9 cellular contexts compared by ENCODE assay signal in the genomic region with DNA sequence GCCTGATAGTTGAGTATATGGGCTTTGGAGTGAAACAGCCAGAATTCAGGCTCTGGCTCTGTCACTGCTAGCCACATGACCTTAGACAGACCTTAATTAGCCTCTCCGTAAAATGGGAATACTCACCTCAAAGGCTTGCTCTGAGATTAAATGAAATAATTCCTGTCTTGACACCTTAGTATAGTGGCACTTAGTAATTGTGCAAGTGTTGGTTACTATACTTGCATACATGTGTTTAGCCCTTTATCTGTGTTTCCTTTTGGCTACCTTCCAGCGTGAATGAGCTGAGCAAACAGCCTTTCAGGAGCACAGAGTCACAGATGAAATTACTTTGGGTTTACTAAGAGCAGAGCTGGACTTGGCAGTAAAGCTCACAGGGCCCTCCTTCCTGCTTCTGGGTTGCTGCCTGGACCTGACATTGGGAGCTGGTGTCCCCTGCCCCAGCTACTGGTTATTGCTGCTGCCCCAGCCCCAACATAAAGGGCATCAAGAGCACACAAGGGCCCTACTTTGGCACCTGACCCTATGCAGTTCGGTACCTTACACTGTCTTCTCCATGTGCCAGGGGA.
DNase-seq lines count a peak whose midpoint lies in the region; ATAC-seq lines count a peak whose summit lies in the region.
"Had no signal": no experiment of that assay in that cellular context is flagged by ENCODE, and none has a peak within 500 bp of the region (broad histone marks: within the 10 kb centered on the region; RNA-seq: fewer than 3 reads in every experiment).

No MANE protein-coding gene starts in this region.

- ATAC-seq in GM21360 (IDR thresholded peaks at IDR 0.05; ENCODE audit: unreplicated experiment) (no peak), HG02759 (IDR thresholded peaks at IDR 0.05; ENCODE audit: unreplicated experiment) (no peak)
- no peak for ATAC-seq in stimulated activated naive CD8-positive, alpha-beta T cell treated with anti-CD3 and anti-CD28 coated beads, Interleukin-15, Interleukin-2, amounts not matched to agents 100 U/mL and 50 U/mL, for 24 hours

- no peaks in the 10 kb centered on the region for H3K9me3 ChIP-seq in muscle layer of duodenum (ENCODE audit: control insufficient read depth in 1 of 2, low read length in 2 of 2)

- no peaks in the 10 kb centered on the region for H3K36me3 ChIP-seq in muscle layer of duodenum (ENCODE audit: control insufficient read depth in 1 of 2, insufficient read depth in 2 of 2, low read length in 2 of 2)

- peak overlapping the region; percentile 68 for H3K27ac ChIP-seq in muscle layer of duodenum (ENCODE audit: low read length)

- DNase-seq in DMS153 treated with DMSO at 0.1 percent for 48 hours (lab: John Stamatoyannopoulos, UW; ENCODE audit: unreplicated experiment): peak; percentile 88
- DNase-seq in NCI-H2196 treated with DMSO at 0.1 percent for 48 hours (lab: John Stamatoyannopoulos, UW; ENCODE audit: unreplicated experiment): peak; percentile 80
- DNase-seq in dedifferentiated amniotic fluid mesenchymal stem cell (ENCODE audit: extremely low spot score): peak; percentile 41
- no peak for DNase-seq in ecto neural progenitor cell (ENCODE audit: low spot score)
- no peak for DNase-seq in stimulated activated naive CD8-positive, alpha-beta T cell treated with anti-CD3 and anti-CD28 coated beads, Interleukin-15, Interleukin-2, amounts not matched to agents 100 U/mL and 50 U/mL, for 24 hours
- DNase-seq: stimulated activated CD4-positive, alpha-beta T cell treated with anti-CD3 and anti-CD28 coated beads, Interleukin-1b, Interleukin-23, amount 100 ng/mL, for 48 hours had no signal

- peaks cover 9 to 21% of the 10 kb centered on the region in 2 donors for H3K4me1 ChIP-seq in muscle layer of duodenum (ENCODE audit: control insufficient read depth in 1 of 2, insufficient read depth in 2 of 2, low read length in 2 of 2)

- no peaks in the 10 kb centered on the region for H3K27me3 ChIP-seq in muscle layer of duodenum (ENCODE audit: low read depth, low read length)

- H3K4me3 ChIP-seq in muscle layer of duodenum (ENCODE audit: low read depth in 1 of 2, low read length in 2 of 2): no peak overlapping the region

Comparison
In these comparisons a context has a peak if more than half of its experiments do, and no peak if none do; other contexts are left out.
1. DNase-seq: peak in DMS153 treated with DMSO at 0.1 percent for 48 hours (single experiment), NCI-H2196 treated with DMSO at 0.1 percent for 48 hours (single experiment) and dedifferentiated amniotic fluid mesenchymal stem cell (single experiment); none in ecto neural progenitor cell (single experiment) and stimulated activated naive CD8-positive, alpha-beta T cell treated with anti-CD3 and anti-CD28 coated beads, Interleukin-15, Interleukin-2, amounts not matched to agents 100 U/mL and 50 U/mL, for 24 hours (single experiment).